9 cellular contexts compared by ENCODE assay signal in the genomic region with DNA sequence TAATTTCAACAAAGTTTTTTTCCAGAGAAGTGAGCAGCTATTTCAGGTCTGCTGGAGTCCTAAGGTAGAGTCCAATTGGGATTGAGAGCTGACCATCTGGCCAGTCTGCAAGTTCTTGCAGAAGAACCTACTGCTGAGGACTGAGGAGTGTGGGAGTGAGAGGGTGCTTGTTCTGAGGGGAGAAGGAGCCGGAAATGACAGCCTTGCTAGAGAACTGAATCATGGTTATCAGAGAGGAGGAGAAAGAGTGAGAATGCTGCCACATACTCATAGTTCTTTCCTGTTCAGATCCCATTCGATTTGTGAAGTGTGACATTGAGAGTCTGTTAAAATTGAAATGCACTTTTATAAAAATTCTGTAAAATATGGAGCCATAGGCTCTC.
DNase-seq lines count a peak whose midpoint lies in the region; ATAC-seq and TF ChIP-seq lines count a peak whose summit lies in the region.
"Had no signal": no experiment of that assay in that cellular context is flagged by ENCODE, and none has a peak within 500 bp of the region (broad histone marks: within the 10 kb centered on the region; RNA-seq: fewer than 3 reads in every experiment).

No MANE protein-coding gene starts in this region.

- H3K36me3 ChIP-seq in OCI-LY3 (replicated peaks; ENCODE audit: low read depth, low read length): no peaks in the 10 kb centered on the region
- H3K36me3 ChIP-seq in sigmoid colon: no peaks in the 10 kb centered on the region
- H3K36me3 ChIP-seq: neutrophil had no signal

- intact Hi-C loops in activated CD4-positive, alpha-beta T cell treated with anti-CD3 and anti-CD28 coated beads for 36 hours (cut with DNase I, micrococcal nuclease): loop anchor here (2.0 to 5.0 kb wide), 7 partner anchors 223 to 1437 kb away; a partner anchor contains a TSS
- intact Hi-C loops in sigmoid colon (cut with DNase I): no loop called here

- CTCF ChIA-PET in activated CD4-positive, alpha-beta T cell treated with anti-CD3 and anti-CD28 coated beads for 36 hours (lab: Charles Lee): interaction anchor here (1.6 kb wide), 1 partner anchor 546 kb away, joined by 3 read pairs; no protein-coding TSS in a partner anchor

- peaks cover 44% of the 10 kb centered on the region for H3K4me1 Mint-ChIP-seq in activated CD4-positive, alpha-beta T cell treated with anti-CD3 and anti-CD28 coated beads for 36 hours
- H3K4me1 Mint-ChIP-seq in chondrocyte (ENCODE audit: low read depth): peaks cover 29% of the 10 kb centered on the region
- H3K4me1 Mint-ChIP-seq in stimulated activated memory B cell treated with anti-CD40 and anti-IgM and Interleukin-4, amounts not matched to agents 10 μg/mL and 1 μg/mL and 100 μg/mL, for 72 hours: peaks cover 54% of the 10 kb centered on the region

- TF ChIP-seq POLR2A in sigmoid colon (IDR thresholded peaks at IDR 0.05): no peak

- no peak overlapping the region for H3K4me3 Mint-ChIP-seq in activated CD4-positive, alpha-beta T cell treated with anti-CD3 and anti-CD28 coated beads for 36 hours
- H3K4me3 Mint-ChIP-seq in chondrocyte (ENCODE audit: unreplicated experiment): peak overlapping the region; percentile 49
- H3K4me3 Mint-ChIP-seq in stimulated activated memory B cell treated with anti-CD40 and anti-IgM and Interleukin-4, amounts not matched to agents 10 μg/mL and 1 μg/mL and 100 μg/mL, for 72 hours: peak overlapping the region; percentile 63

- DNase-seq in activated CD4-positive, alpha-beta T cell treated with anti-CD3 and anti-CD28 coated beads for 36 hours: peak; percentile 29
- DNase-seq in activated CD4-positive, alpha-beta T cell treated with anti-CD3 and anti-CD28 coated beads for 1 hour: no peak
- no peak for DNase-seq in chondrocyte (ENCODE audit: low spot score)
- no peak for DNase-seq in Ammon's horn (ENCODE audit: low spot score)
- no peak for DNase-seq in sigmoid colon
- DNase-seq in NCI-H748 treated with DMSO at 0.1 percent for 48 hours (lab: John Stamatoyannopoulos, UW): no peak

- WGBS in sigmoid colon, 2 donors: 60 to 73% methylated on average over 2 of the region's 2 CpGs

- peak overlapping the region; percentile 71 for H3K27ac Mint-ChIP-seq in activated CD4-positive, alpha-beta T cell treated with anti-CD3 and anti-CD28 coated beads for 36 hours
- peak overlapping the region; percentile 94 for H3K27ac Mint-ChIP-seq in chondrocyte (ENCODE audit: unreplicated experiment)
- peak overlapping the region; percentile 88 for H3K27ac Mint-ChIP-seq in stimulated activated memory B cell treated with anti-CD40 and anti-IgM and Interleukin-4, amounts not matched to agents 10 μg/mL and 1 μg/mL and 100 μg/mL, for 72 hours

- TF ChIP-seq CTCF in OCI-LY3 (IDR thresholded peaks at IDR 0.05; ENCODE audit: low read depth, low read length) (no peak), chondrocyte (IDR thresholded peaks at IDR 0.05) (no peak), sigmoid colon (IDR thresholded peaks at IDR 0.05) (no peak)

- ATAC-seq in activated CD4-positive, alpha-beta T cell treated with anti-CD3 and anti-CD28 coated beads for 36 hours: peak; percentile 47
- ATAC-seq in stimulated activated memory B cell treated with anti-CD40 and anti-IgM and Interleukin-4, amounts not matched to agents 10 μg/mL and 1 μg/mL and 100 μg/mL, for 72 hours: no peak

- peaks cover 52% of the 10 kb centered on the region for H3K27me3 ChIP-seq in OCI-LY3 (ENCODE audit: low read depth, low read length)
- H3K27me3 ChIP-seq in sigmoid colon: no peaks in the 10 kb centered on the region
- H3K27me3 ChIP-seq: neutrophil had no signal

- H2AFZ ChIP-seq in OCI-LY3 (ENCODE audit: low read depth, low read length): no peak overlapping the region

- peaks cover 30% of the 10 kb centered on the region for H3K27me3 Mint-ChIP-seq in activated CD4-positive, alpha-beta T cell treated with anti-CD3 and anti-CD28 coated beads for 36 hours
- no peaks in the 10 kb centered on the region for H3K27me3 Mint-ChIP-seq in chondrocyte (ENCODE audit: low read depth)
- no peaks in the 10 kb centered on the region for H3K27me3 Mint-ChIP-seq in stimulated activated memory B cell treated with anti-CD40 and anti-IgM and Interleukin-4, amounts not matched to agents 10 μg/mL and 1 μg/mL and 100 μg/mL, for 72 hours

- no peaks in the 10 kb centered on the region for H3K79me2 ChIP-seq in OCI-LY3 (ENCODE audit: low read length)

- H3K4me2 ChIP-seq in OCI-LY3 (ENCODE audit: low read length): peak overlapping the region; percentile 81

- H3K4me3 ChIP-seq in OCI-LY3 (ENCODE audit: low read length) (peak overlapping the region; percentile 53), sigmoid colon (no peak overlapping the region)

- H3K9me3 ChIP-seq in OCI-LY3 (ENCODE audit: insufficient read depth, low read length): no peaks in the 10 kb centered on the region
- no peaks in the 10 kb centered on the region for H3K9me3 ChIP-seq in sigmoid colon
- H3K9me3 ChIP-seq: neutrophil had no signal

- H3K4me1 ChIP-seq in OCI-LY3 (ENCODE audit: low read length) (peaks cover 77% of the 10 kb centered on the region), sigmoid colon (no peaks in the 10 kb centered on the region)

- H3K36me3 Mint-ChIP-seq in activated CD4-positive, alpha-beta T cell treated with anti-CD3 and anti-CD28 coated beads for 36 hours (ENCODE audit: low read depth): no peaks in the 10 kb centered on the region
- no peaks in the 10 kb centered on the region for H3K36me3 Mint-ChIP-seq in chondrocyte (ENCODE audit: low read depth)
- no peaks in the 10 kb centered on the region for H3K36me3 Mint-ChIP-seq in stimulated activated memory B cell treated with anti-CD40 and anti-IgM and Interleukin-4, amounts not matched to agents 10 μg/mL and 1 μg/mL and 100 μg/mL, for 72 hours

- no peak for TF ChIP-seq EP300 in sigmoid colon (IDR thresholded peaks at IDR 0.05)

- H3K9ac ChIP-seq in OCI-LY3 (ENCODE audit: low read length): peak overlapping the region; percentile 21; the same call in 1 of the 2 replicates

- no peaks in the 10 kb centered on the region for H3K9me3 Mint-ChIP-seq in activated CD4-positive, alpha-beta T cell treated with anti-CD3 and anti-CD28 coated beads for 36 hours (ENCODE audit: low read depth)
- no peaks in the 10 kb centered on the region for H3K9me3 Mint-ChIP-seq in chondrocyte (ENCODE audit: low read depth)
- no peaks in the 10 kb centered on the region for H3K9me3 Mint-ChIP-seq in stimulated activated memory B cell treated with anti-CD40 and anti-IgM and Interleukin-4, amounts not matched to agents 10 μg/mL and 1 μg/mL and 100 μg/mL, for 72 hours

- POLR2A ChIA-PET in activated CD4-positive, alpha-beta T cell treated with anti-CD3 and anti-CD28 coated beads for 36 hours (lab: Charles Lee): interaction anchor here (0.6 to 1.9 kb wide), 2 partner anchors 45 to 239 kb away, joined by 3 to 4 read pairs; no protein-coding TSS in a partner anchor

- H4K20me1 ChIP-seq in OCI-LY3 (ENCODE audit: insufficient read depth, low read length): peaks cover 14% of the 10 kb centered on the region; the same call in 1 of the 2 replicates

- H3K27ac ChIP-seq in OCI-LY3 (ENCODE audit: low read length) (peak overlapping the region; percentile 74), sigmoid colon (no peak overlapping the region)
- H3K27ac ChIP-seq: neutrophil had no signal
